ENCODE assay signal across 22 cellular contexts in genomic region chr14:98006008-98006407, GRCh38.
"Had no signal": no experiment of that assay in that cellular context is flagged by ENCODE, and none has a peak within 500 bp of the region (broad histone marks: within the 10 kb centered on the region; RNA-seq: fewer than 3 reads in every experiment).

No MANE protein-coding gene starts in this region.

- H3K36me3 Mint-ChIP-seq: IgD-negative memory B cell had no signal

- H3K36me3 ChIP-seq: brain microvascular endothelial cell, cardiac muscle cell, SJSA1 had no signal

- H3K4me3 ChIP-seq: cardiac muscle cell, SJSA1 had no signal

- H3K27ac ChIP-seq: brain microvascular endothelial cell, cardiac muscle cell, SJSA1 had no signal

- H3K4me1 ChIP-seq: SJSA1 had no signal

- H3K4me1 Mint-ChIP-seq: IgD-negative memory B cell had no signal

- H3K27me3 ChIP-seq: brain microvascular endothelial cell, cardiac muscle cell, SJSA1 had no signal

- DNase-seq: activated CD4-positive, alpha-beta T cell treated with anti-CD3 and anti-CD28 coated beads for 1 hour; activated CD4-positive, alpha-beta T cell treated with anti-CD3 and anti-CD28 coated beads, Interleukin-2, amount 10 ng/mL, durations not matched to agents 7 days and 5 days; activated CD8-positive, alpha-beta memory T cell treated with anti-CD3 and anti-CD28 coated beads for 24 hours; activated effector memory CD4-positive, alpha-beta T cell treated with Interleukin-2 at 50 U/mL for 16 hours; activated naive CD4-positive, alpha-beta T cell treated with anti-CD3 and anti-CD28 coated beads, Interleukin-2, amount 50 U/mL, for 16 hours; activated T-cell treated with anti-CD3 and anti-CD28 coated beads, Interleukin-2, amount 50 U/mL, for 48 hours; brain microvascular endothelial cell; cerebellar nuclear complex; KG1; NCI-H1092; NCI-H1417 treated with DMSO at 0.1 percent for 48 hours; NCI-H1694; NCI-H2081; NCI-H446; NCI-H524; PC-3; SHP77 had no signal

- ATAC-seq: PC-3 had no signal

- H3K4me3 Mint-ChIP-seq: activated CD4-positive, alpha-beta T cell treated with anti-CD3 and anti-CD28 coated beads, Interleukin-2, amount 10 ng/mL, durations not matched to agents 7 days and 5 days; dendritic cell treated with granulocyte-macrophage colony-stimulating factor and Interleukin-4, amounts not matched to agents 40 ng/mL and 50 ng/mL, for 4 days; IgD-negative memory B cell; T-helper 1 cell treated with Interleukin-12 subunit alpha and Interleukin-12 subunit beta and Interleukin-4 antibody, amounts not matched to agents 30 μg/mL and 1 μg/mL, for 36 hours had no signal

- H3K9me3 ChIP-seq: SJSA1 had no signal

- H3K27me3 Mint-ChIP-seq: activated CD4-positive, alpha-beta T cell treated with anti-CD3 and anti-CD28 coated beads, Interleukin-2, amount 10 ng/mL, durations not matched to agents 7 days and 5 days; dendritic cell treated with granulocyte-macrophage colony-stimulating factor and Interleukin-4, amounts not matched to agents 40 ng/mL and 50 ng/mL, for 4 days; IgD-negative memory B cell had no signal

- H3K27ac Mint-ChIP-seq: activated CD4-positive, alpha-beta T cell treated with anti-CD3 and anti-CD28 coated beads, Interleukin-2, amount 10 ng/mL, durations not matched to agents 7 days and 5 days; dendritic cell treated with granulocyte-macrophage colony-stimulating factor and Interleukin-4, amounts not matched to agents 40 ng/mL and 50 ng/mL, for 4 days; IgD-negative memory B cell; T-helper 1 cell treated with Interleukin-12 subunit alpha and Interleukin-12 subunit beta and Interleukin-4 antibody, amounts not matched to agents 30 μg/mL and 1 μg/mL, for 36 hours had no signal
